Comparison of ENCODE assay signal across 10 cellular contexts in the genomic region with DNA sequence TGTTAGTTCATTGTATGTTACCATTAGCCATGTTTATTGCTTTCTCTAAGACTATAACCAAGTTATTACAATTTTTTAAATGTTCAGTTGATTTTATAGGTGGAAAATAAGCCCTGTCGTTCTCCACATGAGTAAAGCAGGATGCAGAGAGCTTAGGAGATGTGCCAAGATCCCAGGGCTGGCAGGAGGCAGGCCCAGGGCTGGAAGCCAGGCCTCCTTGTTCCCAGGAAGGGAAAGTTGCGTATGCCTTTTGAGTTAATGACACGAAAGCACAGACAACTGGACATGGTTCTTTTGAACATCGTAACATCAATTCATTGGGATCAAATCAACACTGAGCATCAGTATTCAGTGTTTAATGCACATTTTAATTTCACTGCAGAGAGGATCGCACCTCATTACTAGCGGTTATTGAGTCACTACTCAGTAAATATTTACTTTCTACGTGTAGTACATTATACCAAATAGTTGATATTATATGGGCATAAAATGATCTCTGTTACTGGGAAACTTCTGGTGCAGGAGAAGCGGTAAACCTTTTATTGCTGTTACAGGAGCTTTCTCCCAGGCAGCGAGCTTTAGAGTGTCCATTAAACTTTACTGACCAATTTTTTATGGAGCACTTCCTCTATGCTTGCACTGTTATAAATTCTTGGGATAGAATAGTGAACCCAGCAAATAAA.
A peak's percentile ranks its signal among the peaks of the same experiment; 100 is the strongest.
DNase-seq lines count a peak whose midpoint lies in the region; ATAC-seq and TF ChIP-seq lines count a peak whose summit lies in the region.
"Had no signal": no experiment of that assay in that cellular context is flagged by ENCODE, and none has a peak within 500 bp of the region (broad histone marks: within the 10 kb centered on the region; RNA-seq: fewer than 3 reads in every experiment).

No MANE protein-coding gene starts in this region.

- H3K4me3 Mint-ChIP-seq in WTC11, result no peak overlapping the region
- H3K4me3 Mint-ChIP-seq: activated CD8-positive, alpha-beta T cell treated with anti-CD3 and anti-CD28 coated beads, Interleukin-2, amount 10 ng/mL, durations not matched to agents 7 days and 5 days had no signal

- no peaks in the 10 kb centered on the region for H3K36me3 ChIP-seq in endocrine pancreas (ENCODE audit: control insufficient read depth, insufficient read depth, low read length)
- H3K36me3 ChIP-seq: cardiac muscle cell had no signal

- peaks cover 34% of the 10 kb centered on the region for H3K36me3 Mint-ChIP-seq in WTC11

- POLR2A ChIA-PET in WTC11 (lab: Charles Lee), result no interaction called here

- DNase-seq in Ammon's horn (ENCODE audit: low spot score) (peak; percentile 80), NCI-H69 (lab: John Stamatoyannopoulos, UW) (peak; percentile 48), mucosa of gallbladder (ENCODE audit: low spot score) (peak; percentile 62), hepatic stellate cell (ENCODE audit: low spot score) (no peak), WTC11 (ENCODE audit: low spot score) (no peak)
- DNase-seq: activated CD8-positive, alpha-beta T cell treated with anti-CD3 and anti-CD28 coated beads, Interleukin-2, amount 10 ng/mL, durations not matched to agents 7 days and 5 days had no signal

- no peak for ATAC-seq in HG03520 (IDR thresholded peaks at IDR 0.05; ENCODE audit: unreplicated experiment)
- no peak for ATAC-seq in HG03565 (IDR thresholded peaks at IDR 0.05; ENCODE audit: unreplicated experiment)
- no peak for ATAC-seq in WTC11
- ATAC-seq: activated CD8-positive, alpha-beta T cell treated with anti-CD3 and anti-CD28 coated beads, Interleukin-2, amount 10 ng/mL, durations not matched to agents 7 days and 5 days had no signal

- H3K4me1 Mint-ChIP-seq in WTC11, result no peaks in the 10 kb centered on the region

- H3K9me3 ChIP-seq in endocrine pancreas (ENCODE audit: control insufficient read depth, low read length), result no peaks in the 10 kb centered on the region

- no peak overlapping the region for H3K9ac ChIP-seq in endocrine pancreas (ENCODE audit: control insufficient read depth, insufficient read depth, low read length)

- peaks cover 14% of the 10 kb centered on the region for H3K4me1 ChIP-seq in endocrine pancreas (ENCODE audit: control insufficient read depth, insufficient read depth, low read length)

- H3K9me3 Mint-ChIP-seq in WTC11, result peaks cover 37% of the 10 kb centered on the region

- H3K27me3 ChIP-seq in endocrine pancreas (ENCODE audit: control insufficient read depth, insufficient read depth, low read length), result no peaks in the 10 kb centered on the region
- H3K27me3 ChIP-seq: cardiac muscle cell had no signal

- H3K4me3 ChIP-seq in endocrine pancreas (ENCODE audit: control insufficient read depth, insufficient read depth, low read length), result peak overlapping the region; percentile 10
- H3K4me3 ChIP-seq: cardiac muscle cell had no signal

- TF ChIP-seq CTCF in WTC11 (IDR thresholded peaks at IDR 0.05), result no peak

- CTCF ChIA-PET in WTC11 (lab: Charles Lee), result no interaction called here

- no peak overlapping the region for H3K27ac Mint-ChIP-seq in WTC11
- H3K27ac Mint-ChIP-seq: activated CD8-positive, alpha-beta T cell treated with anti-CD3 and anti-CD28 coated beads, Interleukin-2, amount 10 ng/mL, durations not matched to agents 7 days and 5 days had no signal

- no peaks in the 10 kb centered on the region; the same call in 1 of the 2 replicates for H3K27me3 Mint-ChIP-seq in WTC11 (ENCODE audit: low read depth)

TF ChIP-seq in WTC11, 78 proteins besides CTCF, POLR2A, EP300 and RAD21:
- TF ChIP-seq, protein P1, sequence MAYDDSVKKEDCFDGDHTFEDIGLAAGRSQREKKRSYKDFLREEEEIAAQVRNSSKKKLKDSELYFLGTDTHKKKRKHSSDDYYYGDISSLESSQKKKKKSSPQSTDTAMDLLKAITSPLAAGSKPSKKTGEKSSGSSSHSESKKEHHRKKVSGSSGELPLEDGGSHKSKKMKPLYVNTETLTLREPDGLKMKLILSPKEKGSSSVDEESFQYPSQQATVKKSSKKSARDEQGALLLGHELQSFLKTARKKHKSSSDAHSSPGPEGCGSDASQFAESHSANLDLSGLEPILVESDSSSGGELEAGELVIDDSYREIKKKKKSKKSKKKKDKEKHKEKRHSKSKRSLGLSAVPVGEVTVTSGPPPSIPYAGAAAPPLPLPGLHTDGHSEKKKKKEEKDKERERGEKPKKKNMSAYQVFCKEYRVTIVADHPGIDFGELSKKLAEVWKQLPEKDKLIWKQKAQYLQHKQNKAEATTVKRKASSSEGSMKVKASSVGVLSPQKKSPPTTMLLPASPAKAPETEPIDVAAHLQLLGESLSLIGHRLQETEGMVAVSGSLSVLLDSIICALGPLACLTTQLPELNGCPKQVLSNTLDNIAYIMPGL (CRISPR knock-in tag; IDR thresholded peaks at IDR 0.05), result no peak
- TF ChIP-seq, protein P2, sequence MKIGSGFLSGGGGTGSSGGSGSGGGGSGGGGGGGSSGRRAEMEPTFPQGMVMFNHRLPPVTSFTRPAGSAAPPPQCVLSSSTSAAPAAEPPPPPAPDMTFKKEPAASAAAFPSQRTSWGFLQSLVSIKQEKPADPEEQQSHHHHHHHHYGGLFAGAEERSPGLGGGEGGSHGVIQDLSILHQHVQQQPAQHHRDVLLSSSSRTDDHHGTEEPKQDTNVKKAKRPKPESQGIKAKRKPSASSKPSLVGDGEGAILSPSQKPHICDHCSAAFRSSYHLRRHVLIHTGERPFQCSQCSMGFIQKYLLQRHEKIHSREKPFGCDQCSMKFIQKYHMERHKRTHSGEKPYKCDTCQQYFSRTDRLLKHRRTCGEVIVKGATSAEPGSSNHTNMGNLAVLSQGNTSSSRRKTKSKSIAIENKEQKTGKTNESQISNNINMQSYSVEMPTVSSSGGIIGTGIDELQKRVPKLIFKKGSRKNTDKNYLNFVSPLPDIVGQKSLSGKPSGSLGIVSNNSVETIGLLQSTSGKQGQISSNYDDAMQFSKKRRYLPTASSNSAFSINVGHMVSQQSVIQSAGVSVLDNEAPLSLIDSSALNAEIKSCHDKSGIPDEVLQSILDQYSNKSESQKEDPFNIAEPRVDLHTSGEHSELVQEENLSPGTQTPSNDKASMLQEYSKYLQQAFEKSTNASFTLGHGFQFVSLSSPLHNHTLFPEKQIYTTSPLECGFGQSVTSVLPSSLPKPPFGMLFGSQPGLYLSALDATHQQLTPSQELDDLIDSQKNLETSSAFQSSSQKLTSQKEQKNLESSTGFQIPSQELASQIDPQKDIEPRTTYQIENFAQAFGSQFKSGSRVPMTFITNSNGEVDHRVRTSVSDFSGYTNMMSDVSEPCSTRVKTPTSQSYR (CRISPR knock-in tag; IDR thresholded peaks at IDR 0.05), result no peak
- no peak for TF ChIP-seq NR2C2 (CRISPR knock-in tag; IDR thresholded peaks at IDR 0.05)
- TF ChIP-seq, protein P3, sequence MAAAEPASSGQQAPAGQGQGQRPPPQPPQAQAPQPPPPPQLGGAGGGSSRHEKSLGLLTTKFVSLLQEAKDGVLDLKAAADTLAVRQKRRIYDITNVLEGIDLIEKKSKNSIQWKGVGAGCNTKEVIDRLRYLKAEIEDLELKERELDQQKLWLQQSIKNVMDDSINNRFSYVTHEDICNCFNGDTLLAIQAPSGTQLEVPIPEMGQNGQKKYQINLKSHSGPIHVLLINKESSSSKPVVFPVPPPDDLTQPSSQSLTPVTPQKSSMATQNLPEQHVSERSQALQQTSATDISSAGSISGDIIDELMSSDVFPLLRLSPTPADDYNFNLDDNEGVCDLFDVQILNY (CRISPR knock-in tag; IDR thresholded peaks at IDR 0.05), result no peak
- TF ChIP-seq FOXJ3 (CRISPR knock-in tag; IDR thresholded peaks at IDR 0.05; ENCODE audit: borderline replicate concordance), result no peak
- TF ChIP-seq, protein P4, sequence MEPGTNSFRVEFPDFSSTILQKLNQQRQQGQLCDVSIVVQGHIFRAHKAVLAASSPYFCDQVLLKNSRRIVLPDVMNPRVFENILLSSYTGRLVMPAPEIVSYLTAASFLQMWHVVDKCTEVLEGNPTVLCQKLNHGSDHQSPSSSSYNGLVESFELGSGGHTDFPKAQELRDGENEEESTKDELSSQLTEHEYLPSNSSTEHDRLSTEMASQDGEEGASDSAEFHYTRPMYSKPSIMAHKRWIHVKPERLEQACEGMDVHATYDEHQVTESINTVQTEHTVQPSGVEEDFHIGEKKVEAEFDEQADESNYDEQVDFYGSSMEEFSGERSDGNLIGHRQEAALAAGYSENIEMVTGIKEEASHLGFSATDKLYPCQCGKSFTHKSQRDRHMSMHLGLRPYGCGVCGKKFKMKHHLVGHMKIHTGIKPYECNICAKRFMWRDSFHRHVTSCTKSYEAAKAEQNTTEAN (CRISPR knock-in tag; IDR thresholded peaks at IDR 0.05), result no peak
- no peak for TF ChIP-seq MXD4 (CRISPR knock-in tag; IDR thresholded peaks at IDR 0.05; ENCODE audit: borderline replicate concordance)
- no peak for TF ChIP-seq FOXP1 (CRISPR knock-in tag; IDR thresholded peaks at IDR 0.05; ENCODE audit: borderline replicate concordance)
- TF ChIP-seq, protein P5, sequence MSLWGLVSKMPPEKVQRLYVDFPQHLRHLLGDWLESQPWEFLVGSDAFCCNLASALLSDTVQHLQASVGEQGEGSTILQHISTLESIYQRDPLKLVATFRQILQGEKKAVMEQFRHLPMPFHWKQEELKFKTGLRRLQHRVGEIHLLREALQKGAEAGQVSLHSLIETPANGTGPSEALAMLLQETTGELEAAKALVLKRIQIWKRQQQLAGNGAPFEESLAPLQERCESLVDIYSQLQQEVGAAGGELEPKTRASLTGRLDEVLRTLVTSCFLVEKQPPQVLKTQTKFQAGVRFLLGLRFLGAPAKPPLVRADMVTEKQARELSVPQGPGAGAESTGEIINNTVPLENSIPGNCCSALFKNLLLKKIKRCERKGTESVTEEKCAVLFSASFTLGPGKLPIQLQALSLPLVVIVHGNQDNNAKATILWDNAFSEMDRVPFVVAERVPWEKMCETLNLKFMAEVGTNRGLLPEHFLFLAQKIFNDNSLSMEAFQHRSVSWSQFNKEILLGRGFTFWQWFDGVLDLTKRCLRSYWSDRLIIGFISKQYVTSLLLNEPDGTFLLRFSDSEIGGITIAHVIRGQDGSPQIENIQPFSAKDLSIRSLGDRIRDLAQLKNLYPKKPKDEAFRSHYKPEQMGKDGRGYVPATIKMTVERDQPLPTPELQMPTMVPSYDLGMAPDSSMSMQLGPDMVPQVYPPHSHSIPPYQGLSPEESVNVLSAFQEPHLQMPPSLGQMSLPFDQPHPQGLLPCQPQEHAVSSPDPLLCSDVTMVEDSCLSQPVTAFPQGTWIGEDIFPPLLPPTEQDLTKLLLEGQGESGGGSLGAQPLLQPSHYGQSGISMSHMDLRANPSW (CRISPR knock-in tag; conservative IDR thresholded peaks at IDR 0.05; ENCODE audit: low read depth), result no peak
- no peak for TF ChIP-seq ZNF121 (CRISPR knock-in tag; IDR thresholded peaks at IDR 0.05)
- no peak for TF ChIP-seq SMAD3 (CRISPR knock-in tag; IDR thresholded peaks at IDR 0.05; ENCODE audit: borderline replicate concordance)
- no peak for TF ChIP-seq ZNF671 (CRISPR knock-in tag; IDR thresholded peaks at IDR 0.05)

Comparison
In these comparisons a context has a peak if more than half of its experiments do, and no peak if none do; other contexts are left out.
1. DNase-seq: peak in Ammon's horn (single experiment), NCI-H69 (single experiment) and mucosa of gallbladder (single experiment); none in hepatic stellate cell (single experiment) and WTC11 (single experiment).